ENCODE assay signal across 17 cellular contexts in the genomic region with DNA sequence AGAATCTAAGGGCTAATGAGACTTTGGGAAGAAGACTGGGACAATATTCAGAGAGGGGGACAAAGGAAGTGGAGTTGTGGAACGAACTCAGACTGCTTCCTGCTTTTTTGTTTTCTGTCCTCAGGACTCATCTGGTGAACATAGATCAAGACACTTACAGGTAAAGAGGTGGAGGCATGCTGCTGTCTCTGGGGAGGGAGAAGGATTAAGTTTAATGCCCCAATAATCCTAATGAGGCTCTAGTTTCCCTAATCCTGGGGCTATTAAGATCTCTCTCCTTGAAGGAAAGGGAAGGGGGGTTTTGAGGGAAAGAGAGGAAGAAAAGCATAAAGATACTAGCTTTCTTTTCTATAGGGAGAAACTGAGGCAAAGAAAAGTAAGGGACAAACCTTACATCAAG. TPM values are rescaled to one million over a fixed set of nuclear protein-coding genes. Genes with fewer than 3 reads are reported as not detected.
"Had no signal": no experiment of that assay in that cellular context is flagged by ENCODE, and none has a peak within 500 bp of the region (broad histone marks: within the 10 kb centered on the region; RNA-seq: fewer than 3 reads in every experiment).

No MANE protein-coding gene starts in this region.

- ATAC-seq: esophagus mucosa; left colon; lower lobe of right lung; pancreas; sciatic nerve; stimulated activated naive CD8-positive, alpha-beta T cell treated with anti-CD3 and anti-CD28 coated beads, Interleukin-15, amount 100 ng/mL, for 72 hours had no signal

- H3K27ac Mint-ChIP-seq: activated CD4-positive, alpha-beta T cell treated with anti-CD3 and anti-CD28 coated beads, Interleukin-2, amount 10 ng/mL, durations not matched to agents 24 days and 14 days; activated naive CD4-positive, alpha-beta T cell treated with anti-CD3 and anti-CD28 coated beads, Interleukin-2, amount 50 U/mL, for 24 hours; mesothelial cell of epicardium; stimulated activated naive CD8-positive, alpha-beta T cell treated with anti-CD3 and anti-CD28 coated beads, Interleukin-15, amount 100 ng/mL, for 72 hours had no signal

- H3K9me3 ChIP-seq: adrenal gland, lower lobe of right lung, pancreas, spleen, testis had no signal

- H3K27me3 ChIP-seq: adrenal gland, cardiac muscle cell, dorsolateral prefrontal cortex, pancreas, spleen, testis had no signal

- H3K27ac ChIP-seq: adrenal gland, cardiac muscle cell, dorsolateral prefrontal cortex, lower lobe of right lung, pancreas, spleen, testis, VCaP had no signal

- DNase-seq: activated CD4-positive, alpha-beta T cell treated with anti-CD3 and anti-CD28 coated beads, Interleukin-2, amount 10 ng/mL, durations not matched to agents 24 days and 14 days; adrenal gland; dorsolateral prefrontal cortex; left colon; lower lobe of right lung; pancreas; stimulated activated naive CD8-positive, alpha-beta T cell treated with anti-CD3 and anti-CD28 coated beads, Interleukin-15, amount 100 ng/mL, for 72 hours; testis had no signal

- H3K4me3 ChIP-seq: adrenal gland, cardiac muscle cell, dorsolateral prefrontal cortex, lower lobe of right lung, pancreas, spleen, testis had no signal

- FAIRE-seq: islet of Langerhans, pancreas had no signal

- H3K4me3 Mint-ChIP-seq: activated CD4-positive, alpha-beta T cell treated with anti-CD3 and anti-CD28 coated beads, Interleukin-2, amount 10 ng/mL, durations not matched to agents 24 days and 14 days; activated naive CD4-positive, alpha-beta T cell treated with anti-CD3 and anti-CD28 coated beads, Interleukin-2, amount 50 U/mL, for 24 hours; mesothelial cell of epicardium; stimulated activated naive CD8-positive, alpha-beta T cell treated with anti-CD3 and anti-CD28 coated beads, Interleukin-15, amount 100 ng/mL, for 72 hours had no signal

- H3K9me3 Mint-ChIP-seq: activated CD4-positive, alpha-beta T cell treated with anti-CD3 and anti-CD28 coated beads, Interleukin-2, amount 10 ng/mL, durations not matched to agents 24 days and 14 days; activated naive CD4-positive, alpha-beta T cell treated with anti-CD3 and anti-CD28 coated beads, Interleukin-2, amount 50 U/mL, for 24 hours; mesothelial cell of epicardium; stimulated activated naive CD8-positive, alpha-beta T cell treated with anti-CD3 and anti-CD28 coated beads, Interleukin-15, amount 100 ng/mL, for 72 hours had no signal

- H3K36me3 ChIP-seq: adrenal gland, cardiac muscle cell, pancreas had no signal

- H3K27me3 Mint-ChIP-seq: activated CD4-positive, alpha-beta T cell treated with anti-CD3 and anti-CD28 coated beads, Interleukin-2, amount 10 ng/mL, durations not matched to agents 24 days and 14 days; activated naive CD4-positive, alpha-beta T cell treated with anti-CD3 and anti-CD28 coated beads, Interleukin-2, amount 50 U/mL, for 24 hours; stimulated activated naive CD8-positive, alpha-beta T cell treated with anti-CD3 and anti-CD28 coated beads, Interleukin-15, amount 100 ng/mL, for 72 hours had no signal

RNA-seq across cellular contexts. Expression of a gene that starts 18.0 kb away (rescaled TPM):
- total RNA-seq: myocyte had no signal

RNA-seq across cellular contexts. Expression of a gene that starts 21.2 kb away (rescaled TPM):
- total RNA-seq: activated CD4-positive, alpha-beta T cell treated with anti-CD3 and anti-CD28 coated beads, Interleukin-2, amount 10 ng/mL, durations not matched to agents 24 days and 14 days; cardiac muscle cell; myocyte had no signal
- polyA plus RNA-seq: cardiac muscle cell had no signal
